ENCODE assay signal across 2 cellular contexts in genomic region chr15:92667291-92667904, GRCh38.
TF ChIP-seq lines count a peak whose summit lies in the region.

No MANE protein-coding gene starts in this region.

TF ChIP-seq in A549, 52 proteins besides CTCF, POLR2A, EP300 and RAD21 (continued from another document):
- TF ChIP-seq USF2 (IDR thresholded peaks at IDR 0.05) (no peak), RARB (CRISPR knock-in tag; IDR thresholded peaks at IDR 0.05) (no peak), SMC3 (IDR thresholded peaks at IDR 0.05) (0 out of 3 replicates have a peak, but pooled peaks have one; percentile 27), MAX (IDR thresholded peaks at IDR 0.05) (peak; percentile 66), CBX2 (IDR thresholded peaks at IDR 0.05; ENCODE audit: borderline replicate concordance, low read depth) (no peak), FOXS1 (CRISPR knock-in tag; IDR thresholded peaks at IDR 0.05) (no peak), HOXA7 (CRISPR knock-in tag; IDR thresholded peaks at IDR 0.05) (no peak), PBX3 (IDR thresholded peaks at IDR 0.05) (peak; percentile 63; the same call in 1 of the 2 replicates), CHD2 (IDR thresholded peaks at IDR 0.05; ENCODE audit: low read length, partially characterized antibody) (no peak), NR3C1 (IDR thresholded peaks at IDR 0.05) (no peak), CHD4 (IDR thresholded peaks at IDR 0.05; ENCODE audit: borderline replicate concordance) (no peak)
TF ChIP-seq in A549: peak in this region for 4.

TF ChIP-seq in HepG2, 621 proteins besides CTCF, POLR2A, EP300 and RAD21 (continued from another document and continues in another):
- TF ChIP-seq FOXP1 (IDR thresholded peaks at IDR 0.05) (no peak), FOXP1 (CRISPR knock-in tag; IDR thresholded peaks at IDR 0.05) (peak; percentile 64), ZKSCAN8 (CRISPR knock-in tag; IDR thresholded peaks at IDR 0.05; ENCODE audit: borderline replicate concordance) (no peak), FUBP1 (CRISPR knock-in tag; IDR thresholded peaks at IDR 0.05; ENCODE audit: borderline replicate concordance) (no peak), FOXM1 (CRISPR knock-in tag; IDR thresholded peaks at IDR 0.05) (no peak), MXD1 (CRISPR knock-in tag; IDR thresholded peaks at IDR 0.05) (no peak), YEATS4 (CRISPR knock-in tag; IDR thresholded peaks at IDR 0.05; ENCODE audit: borderline replicate concordance) (no peak), FOXA3 (CRISPR knock-in tag; IDR thresholded peaks at IDR 0.05) (peak; percentile 93), XRCC5 (optimal IDR thresholded peaks at IDR 0.05; ENCODE audit: low read length) (peak; percentile 33), ARID3A (IDR thresholded peaks at IDR 0.05; ENCODE audit: low read depth, low read length) (no peak), AHDC1 (CRISPR knock-in tag; IDR thresholded peaks at IDR 0.05; ENCODE audit: borderline replicate concordance) (no peak), TFDP2 (CRISPR knock-in tag; IDR thresholded peaks at IDR 0.05) (no peak), FOXA1 (IDR thresholded peaks at IDR 0.05) (peak; percentile 61; the same call in 1 of the 2 replicates), FOXA1 (CRISPR knock-in tag; IDR thresholded peaks at IDR 0.05) (peak; percentile 94), ZNF652 (CRISPR knock-in tag; IDR thresholded peaks at IDR 0.05; ENCODE audit: borderline replicate concordance, low read depth) (no peak), ADNP (CRISPR knock-in tag; IDR thresholded peaks at IDR 0.05) (no peak), ZFP36L1 (CRISPR knock-in tag; IDR thresholded peaks at IDR 0.05) (no peak), ZNF646 (CRISPR knock-in tag; IDR thresholded peaks at IDR 0.05) (no peak), YEATS2 (CRISPR knock-in tag; IDR thresholded peaks at IDR 0.05; ENCODE audit: borderline replicate concordance) (no peak), SIX4 (CRISPR knock-in tag; IDR thresholded peaks at IDR 0.05) (no peak), TARDBP (CRISPR knock-in tag; IDR thresholded peaks at IDR 0.05) (peak; percentile 42; the same call in 1 of the 2 replicates), BHLHE40 (IDR thresholded peaks at IDR 0.05; ENCODE audit: low read length) (no peak), RFXANK (CRISPR knock-in tag; IDR thresholded peaks at IDR 0.05) (no peak), KDM1A (CRISPR knock-in tag; IDR thresholded peaks at IDR 0.05) (no peak), ZNF75D (CRISPR knock-in tag; IDR thresholded peaks at IDR 0.05; ENCODE audit: borderline replicate concordance) (no peak), ZNF777 (CRISPR knock-in tag; IDR thresholded peaks at IDR 0.05) (no peak), LCORL (IDR thresholded peaks at IDR 0.05) (no peak), LCORL (CRISPR knock-in tag; IDR thresholded peaks at IDR 0.05) (no peak), ZBTB49 (CRISPR knock-in tag; IDR thresholded peaks at IDR 0.05; ENCODE audit: borderline replicate concordance) (no peak), TFAP4 (IDR thresholded peaks at IDR 0.05; ENCODE audit: borderline replicate concordance, low read depth) (peak; percentile 90), ZNF101 (CRISPR knock-in tag; IDR thresholded peaks at IDR 0.05; ENCODE audit: borderline replicate concordance, low read depth) (no peak), ZNF572 (CRISPR knock-in tag; IDR thresholded peaks at IDR 0.05) (no peak), CAMTA2 (CRISPR knock-in tag; IDR thresholded peaks at IDR 0.05; ENCODE audit: borderline replicate concordance) (no peak), SMAD3 (CRISPR knock-in tag; IDR thresholded peaks at IDR 0.05) (no peak), STAG1 (CRISPR knock-in tag; IDR thresholded peaks at IDR 0.05) (no peak), TBX3 (IDR thresholded peaks at IDR 0.05; ENCODE audit: borderline replicate concordance) (no peak), CCDC6 (CRISPR knock-in tag; IDR thresholded peaks at IDR 0.05) (no peak)
